2 cellular contexts compared by ENCODE assay signal in the genomic region with DNA sequence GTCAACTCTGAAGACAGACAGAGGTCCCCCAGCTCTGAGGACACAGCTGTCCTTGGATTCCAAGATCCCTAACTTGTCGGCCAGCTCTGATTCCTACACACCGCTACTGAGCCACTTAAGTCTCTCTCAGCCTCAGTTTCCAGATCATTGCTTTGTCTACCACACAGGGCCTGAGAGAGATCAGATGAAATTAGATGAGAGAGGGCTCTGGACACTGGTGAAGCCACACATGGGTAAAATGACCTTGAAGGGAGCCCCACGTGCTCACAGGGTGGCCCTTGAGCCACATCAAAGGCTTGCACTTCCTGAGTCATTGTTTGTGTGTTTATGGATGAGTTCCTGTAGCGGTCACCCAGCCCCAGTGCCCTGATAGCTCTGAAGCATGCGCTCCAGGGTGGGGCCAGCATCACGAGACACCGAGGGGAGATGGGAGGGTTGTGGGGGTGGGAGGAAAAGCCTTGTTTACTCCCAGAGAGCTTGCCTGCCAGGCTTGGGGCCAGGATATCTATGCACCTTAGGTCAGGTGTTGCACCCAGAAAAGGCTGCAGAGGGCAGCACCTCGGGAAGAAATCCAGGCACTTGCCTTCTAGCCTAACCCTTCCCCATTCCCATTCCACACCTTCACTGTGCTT.
A peak's percentile ranks its signal among the peaks of the same experiment; 100 is the strongest.
TF ChIP-seq lines count a peak whose summit lies in the region.

No MANE protein-coding gene starts in this region.

TF ChIP-seq in K562, 482 proteins besides CTCF, POLR2A, EP300 and RAD21 (continued from another document and continues in another):
- TF ChIP-seq PRDM10 (IDR thresholded peaks at IDR 0.05; ENCODE audit: partially characterized antibody) (no peak), CCNT2 (IDR thresholded peaks at IDR 0.05; ENCODE audit: borderline replicate concordance, extremely low read depth, insufficient read length, low read depth, low read length) (no peak), CBX8 (IDR thresholded peaks at IDR 0.05; ENCODE audit: borderline replicate concordance, extremely low read depth, low read depth, low read length, poor library complexity, severe bottlenecking) (no peak), ESRRA (IDR thresholded peaks at IDR 0.05; ENCODE audit: borderline replicate concordance, low read depth) (peak; percentile 98), XRCC3 (IDR thresholded peaks at IDR 0.05) (no peak), POLR2G (IDR thresholded peaks at IDR 0.05; ENCODE audit: low read depth, low read length) (no peak), ZKSCAN8 (CRISPR knock-in tag; IDR thresholded peaks at IDR 0.05) (0 out of 2 replicates have a peak, but pooled peaks have one; percentile 35), PRMT5 (CRISPR knock-in tag; IDR thresholded peaks at IDR 0.05) (no peak), TCFL5 (CRISPR knock-in tag; conservative IDR thresholded peaks at IDR 0.05) (0 out of 2 replicates have a peak, but pooled peaks have one; percentile 3), SAP30 (IDR thresholded peaks at IDR 0.05; ENCODE audit: borderline replicate concordance, insufficient read depth, low read depth, low read length, poor library complexity, severe bottlenecking) (no peak), MAX (CRISPR knock-in tag; IDR thresholded peaks at IDR 0.05) (peak; percentile 67), ZKSCAN3 (CRISPR knock-in tag; IDR thresholded peaks at IDR 0.05) (no peak), SMAD2 (IDR thresholded peaks at IDR 0.05; ENCODE audit: low read depth, low read length) (no peak), STAT5B (CRISPR knock-in tag; IDR thresholded peaks at IDR 0.05) (no peak), CEBPB (tag; IDR thresholded peaks at IDR 0.05) (no peak), KDM2B (CRISPR knock-in tag; IDR thresholded peaks at IDR 0.05) (no peak), NCOA6 (IDR thresholded peaks at IDR 0.05) (no peak), ZNF398 (CRISPR knock-in tag; IDR thresholded peaks at IDR 0.05) (no peak), NFE2 (IDR thresholded peaks at IDR 0.05; ENCODE audit: low read depth) (peak; percentile 87), ZNF589 (CRISPR knock-in tag; IDR thresholded peaks at IDR 0.05; ENCODE audit: low read depth) (0 out of 2 replicates have a peak, but pooled peaks have one; percentile 55), CREM (IDR thresholded peaks at IDR 0.05; ENCODE audit: low read depth) (0 out of 2 replicates have a peak, but pooled peaks have one; percentile 24), CHAMP1 (IDR thresholded peaks at IDR 0.05) (no peak), JUN (IDR thresholded peaks at IDR 0.05; ENCODE audit: borderline replicate concordance, low read depth, low read length) (no peak), JUN (CRISPR knock-in tag; IDR thresholded peaks at IDR 0.05; ENCODE audit: borderline replicate concordance) (no peak)

TF ChIP-seq in HepG2, 621 proteins besides CTCF, POLR2A, EP300 and RAD21 (continued from another document and continues in another):
- TF ChIP-seq ZNF407 (CRISPR knock-in tag; IDR thresholded peaks at IDR 0.05; ENCODE audit: not compliant biosample characterization) (no peak), KLF13 (CRISPR knock-in tag; IDR thresholded peaks at IDR 0.05) (0 out of 2 replicates have a peak, but pooled peaks have one; percentile 56), U2AF2 (IDR thresholded peaks at IDR 0.05; ENCODE audit: low read depth, low read length) (peak; percentile 84; the same call in 1 of the 2 replicates), MED1 (CRISPR knock-in tag; IDR thresholded peaks at IDR 0.05) (peak; percentile 99), SNAI1 (CRISPR knock-in tag; IDR thresholded peaks at IDR 0.05; ENCODE audit: borderline replicate concordance) (no peak), HDAC6 (IDR thresholded peaks at IDR 0.05; ENCODE audit: low read depth, low read length) (no peak), MBD4 (IDR thresholded peaks at IDR 0.05; ENCODE audit: borderline replicate concordance, low read length) (no peak; the same call in 1 of the 2 replicates), ZNF776 (CRISPR knock-in tag; IDR thresholded peaks at IDR 0.05) (no peak), ZBTB44 (CRISPR knock-in tag; IDR thresholded peaks at IDR 0.05) (no peak), ELF1 (CRISPR knock-in tag; IDR thresholded peaks at IDR 0.05) (peak; percentile 84), AFF4 (CRISPR knock-in tag; IDR thresholded peaks at IDR 0.05) (no peak), TBL1XR1 (IDR thresholded peaks at IDR 0.05; ENCODE audit: borderline replicate concordance, low read length, partially characterized antibody) (peak; percentile 95), CENPT (CRISPR knock-in tag; IDR thresholded peaks at IDR 0.05; ENCODE audit: low read depth) (no peak), CREM (IDR thresholded peaks at IDR 0.05) (peak; percentile 90), CREM (CRISPR knock-in tag; IDR thresholded peaks at IDR 0.05) (no peak), LRRFIP1 (CRISPR knock-in tag; conservative IDR thresholded peaks at IDR 0.05) (no peak; the same call in 1 of the 2 replicates), SRSF1 (optimal IDR thresholded peaks at IDR 0.05; ENCODE audit: low read depth, low read length) (no peak)
- TF ChIP-seq, protein P1, sequence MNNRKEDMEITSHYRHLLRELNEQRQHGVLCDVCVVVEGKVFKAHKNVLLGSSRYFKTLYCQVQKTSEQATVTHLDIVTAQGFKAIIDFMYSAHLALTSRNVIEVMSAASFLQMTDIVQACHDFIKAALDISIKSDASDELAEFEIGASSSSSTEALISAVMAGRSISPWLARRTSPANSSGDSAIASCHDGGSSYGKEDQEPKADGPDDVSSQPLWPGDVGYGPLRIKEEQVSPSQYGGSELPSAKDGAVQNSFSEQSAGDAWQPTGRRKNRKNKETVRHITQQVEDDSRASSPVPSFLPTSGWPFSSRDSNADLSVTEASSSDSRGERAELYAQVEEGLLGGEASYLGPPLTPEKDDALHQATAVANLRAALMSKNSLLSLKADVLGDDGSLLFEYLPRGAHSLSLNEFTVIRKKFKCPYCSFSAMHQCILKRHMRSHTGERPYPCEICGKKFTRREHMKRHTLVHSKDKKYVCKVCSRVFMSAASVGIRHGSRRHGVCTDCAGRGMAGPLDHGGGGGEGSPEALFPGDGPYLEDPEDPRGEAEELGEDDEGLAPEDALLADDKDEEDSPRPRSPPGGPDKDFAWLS (CRISPR knock-in tag; IDR thresholded peaks at IDR 0.05; ENCODE audit: borderline replicate concordance) = 0 out of 2 replicates have a peak, but pooled peaks have one; percentile 88
- TF ChIP-seq, protein P2, sequence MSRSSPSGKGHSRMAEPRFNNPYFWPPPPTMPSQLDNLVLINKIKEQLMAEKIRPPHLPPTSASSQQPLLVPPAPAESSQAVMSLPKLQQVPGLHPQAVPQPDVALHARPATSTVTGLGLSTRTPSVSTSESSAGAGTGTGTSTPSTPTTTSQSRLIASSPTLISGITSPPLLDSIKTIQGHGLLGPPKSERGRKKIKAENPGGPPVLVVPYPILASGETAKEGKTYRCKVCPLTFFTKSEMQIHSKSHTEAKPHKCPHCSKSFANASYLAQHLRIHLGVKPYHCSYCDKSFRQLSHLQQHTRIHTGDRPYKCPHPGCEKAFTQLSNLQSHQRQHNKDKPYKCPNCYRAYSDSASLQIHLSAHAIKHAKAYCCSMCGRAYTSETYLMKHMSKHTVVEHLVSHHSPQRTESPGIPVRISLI (CRISPR knock-in tag; IDR thresholded peaks at IDR 0.05; ENCODE audit: borderline replicate concordance) = peak; percentile 65; the same call in 1 of the 2 replicates
